Comparison of ENCODE assay signal across 1 cellular context in genomic region chr18:41126541-41127235, GRCh38.
TF ChIP-seq lines count a peak whose summit lies in the region.

No MANE protein-coding gene starts in this region.

TF ChIP-seq in GM23338, 12 proteins besides CTCF, POLR2A, EP300 and RAD21 (continued from another document):
- TF ChIP-seq, protein P1, sequence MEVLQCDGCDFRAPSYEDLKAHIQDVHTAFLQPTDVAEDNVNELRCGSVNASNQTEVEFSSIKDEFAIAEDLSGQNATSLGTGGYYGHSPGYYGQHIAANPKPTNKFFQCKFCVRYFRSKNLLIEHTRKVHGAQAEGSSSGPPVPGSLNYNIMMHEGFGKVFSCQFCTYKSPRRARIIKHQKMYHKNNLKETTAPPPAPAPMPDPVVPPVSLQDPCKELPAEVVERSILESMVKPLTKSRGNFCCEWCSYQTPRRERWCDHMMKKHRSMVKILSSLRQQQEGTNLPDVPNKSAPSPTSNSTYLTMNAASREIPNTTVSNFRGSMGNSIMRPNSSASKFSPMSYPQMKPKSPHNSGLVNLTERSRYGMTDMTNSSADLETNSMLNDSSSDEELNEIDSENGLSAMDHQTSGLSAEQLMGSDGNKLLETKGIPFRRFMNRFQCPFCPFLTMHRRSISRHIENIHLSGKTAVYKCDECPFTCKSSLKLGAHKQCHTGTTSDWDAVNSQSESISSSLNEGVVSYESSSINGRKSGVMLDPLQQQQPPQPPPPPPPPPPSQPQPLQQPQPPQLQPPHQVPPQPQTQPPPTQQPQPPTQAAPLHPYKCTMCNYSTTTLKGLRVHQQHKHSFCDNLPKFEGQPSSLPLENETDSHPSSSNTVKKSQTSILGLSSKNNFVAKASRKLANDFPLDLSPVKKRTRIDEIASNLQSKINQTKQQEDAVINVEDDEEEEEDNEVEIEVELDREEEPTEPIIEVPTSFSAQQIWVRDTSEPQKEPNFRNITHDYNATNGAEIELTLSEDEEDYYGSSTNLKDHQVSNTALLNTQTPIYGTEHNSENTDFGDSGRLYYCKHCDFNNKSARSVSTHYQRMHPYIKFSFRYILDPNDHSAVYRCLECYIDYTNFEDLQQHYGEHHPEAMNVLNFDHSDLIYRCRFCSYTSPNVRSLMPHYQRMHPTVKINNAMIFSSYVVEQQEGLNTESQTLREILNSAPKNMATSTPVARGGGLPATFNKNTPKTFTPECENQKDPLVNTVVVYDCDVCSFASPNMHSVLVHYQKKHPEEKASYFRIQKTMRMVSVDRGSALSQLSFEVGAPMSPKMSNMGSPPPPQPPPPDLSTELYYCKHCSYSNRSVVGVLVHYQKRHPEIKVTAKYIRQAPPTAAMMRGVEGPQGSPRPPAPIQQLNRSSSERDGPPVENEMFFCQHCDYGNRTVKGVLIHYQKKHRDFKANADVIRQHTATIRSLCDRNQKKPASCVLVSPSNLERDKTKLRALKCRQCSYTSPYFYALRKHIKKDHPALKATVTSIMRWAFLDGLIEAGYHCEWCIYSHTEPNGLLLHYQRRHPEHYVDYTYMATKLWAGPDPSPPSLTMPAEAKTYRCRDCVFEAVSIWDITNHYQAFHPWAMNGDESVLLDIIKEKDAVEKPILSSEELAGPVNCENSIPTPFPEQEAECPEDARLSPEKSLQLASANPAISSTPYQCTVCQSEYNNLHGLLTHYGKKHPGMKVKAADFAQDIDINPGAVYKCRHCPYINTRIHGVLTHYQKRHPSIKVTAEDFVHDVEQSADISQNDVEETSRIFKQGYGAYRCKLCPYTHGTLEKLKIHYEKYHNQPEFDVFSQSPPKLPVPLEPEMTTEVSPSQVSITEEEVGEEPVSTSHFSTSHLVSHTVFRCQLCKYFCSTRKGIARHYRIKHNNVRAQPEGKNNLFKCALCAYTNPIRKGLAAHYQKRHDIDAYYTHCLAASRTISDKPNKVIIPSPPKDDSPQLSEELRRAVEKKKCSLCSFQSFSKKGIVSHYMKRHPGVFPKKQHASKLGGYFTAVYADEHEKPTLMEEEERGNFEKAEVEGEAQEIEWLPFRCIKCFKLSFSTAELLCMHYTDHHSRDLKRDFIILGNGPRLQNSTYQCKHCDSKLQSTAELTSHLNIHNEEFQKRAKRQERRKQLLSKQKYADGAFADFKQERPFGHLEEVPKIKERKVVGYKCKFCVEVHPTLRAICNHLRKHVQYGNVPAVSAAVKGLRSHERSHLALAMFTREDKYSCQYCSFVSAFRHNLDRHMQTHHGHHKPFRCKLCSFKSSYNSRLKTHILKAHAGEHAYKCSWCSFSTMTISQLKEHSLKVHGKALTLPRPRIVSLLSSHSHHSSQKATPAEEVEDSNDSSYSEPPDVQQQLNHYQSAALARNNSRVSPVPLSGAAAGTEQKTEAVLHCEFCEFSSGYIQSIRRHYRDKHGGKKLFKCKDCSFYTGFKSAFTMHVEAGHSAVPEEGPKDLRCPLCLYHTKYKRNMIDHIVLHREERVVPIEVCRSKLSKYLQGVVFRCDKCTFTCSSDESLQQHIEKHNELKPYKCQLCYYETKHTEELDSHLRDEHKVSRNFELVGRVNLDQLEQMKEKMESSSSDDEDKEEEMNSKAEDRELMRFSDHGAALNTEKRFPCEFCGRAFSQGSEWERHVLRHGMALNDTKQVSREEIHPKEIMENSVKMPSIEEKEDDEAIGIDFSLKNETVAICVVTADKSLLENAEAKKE (CRISPR knock-in tag; IDR thresholded peaks at IDR 0.05), result no peak
- no peak for TF ChIP-seq EZH2 (IDR thresholded peaks at IDR 0.05; ENCODE audit: low read depth, unreplicated experiment)
- TF ChIP-seq CREB1 (CRISPR knock-in tag; IDR thresholded peaks at IDR 0.05; ENCODE audit: low read depth), result no peak
- TF ChIP-seq JUNB (IDR thresholded peaks at IDR 0.05; ENCODE audit: unreplicated experiment), result no peak
- TF ChIP-seq, protein P2, sequence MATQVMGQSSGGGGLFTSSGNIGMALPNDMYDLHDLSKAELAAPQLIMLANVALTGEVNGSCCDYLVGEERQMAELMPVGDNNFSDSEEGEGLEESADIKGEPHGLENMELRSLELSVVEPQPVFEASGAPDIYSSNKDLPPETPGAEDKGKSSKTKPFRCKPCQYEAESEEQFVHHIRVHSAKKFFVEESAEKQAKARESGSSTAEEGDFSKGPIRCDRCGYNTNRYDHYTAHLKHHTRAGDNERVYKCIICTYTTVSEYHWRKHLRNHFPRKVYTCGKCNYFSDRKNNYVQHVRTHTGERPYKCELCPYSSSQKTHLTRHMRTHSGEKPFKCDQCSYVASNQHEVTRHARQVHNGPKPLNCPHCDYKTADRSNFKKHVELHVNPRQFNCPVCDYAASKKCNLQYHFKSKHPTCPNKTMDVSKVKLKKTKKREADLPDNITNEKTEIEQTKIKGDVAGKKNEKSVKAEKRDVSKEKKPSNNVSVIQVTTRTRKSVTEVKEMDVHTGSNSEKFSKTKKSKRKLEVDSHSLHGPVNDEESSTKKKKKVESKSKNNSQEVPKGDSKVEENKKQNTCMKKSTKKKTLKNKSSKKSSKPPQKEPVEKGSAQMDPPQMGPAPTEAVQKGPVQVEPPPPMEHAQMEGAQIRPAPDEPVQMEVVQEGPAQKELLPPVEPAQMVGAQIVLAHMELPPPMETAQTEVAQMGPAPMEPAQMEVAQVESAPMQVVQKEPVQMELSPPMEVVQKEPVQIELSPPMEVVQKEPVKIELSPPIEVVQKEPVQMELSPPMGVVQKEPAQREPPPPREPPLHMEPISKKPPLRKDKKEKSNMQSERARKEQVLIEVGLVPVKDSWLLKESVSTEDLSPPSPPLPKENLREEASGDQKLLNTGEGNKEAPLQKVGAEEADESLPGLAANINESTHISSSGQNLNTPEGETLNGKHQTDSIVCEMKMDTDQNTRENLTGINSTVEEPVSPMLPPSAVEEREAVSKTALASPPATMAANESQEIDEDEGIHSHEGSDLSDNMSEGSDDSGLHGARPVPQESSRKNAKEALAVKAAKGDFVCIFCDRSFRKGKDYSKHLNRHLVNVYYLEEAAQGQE (IDR thresholded peaks at IDR 0.05; ENCODE audit: unreplicated experiment), result no peak
- TF ChIP-seq NANOG (IDR thresholded peaks at IDR 0.05; ENCODE audit: borderline replicate concordance), result no peak
- no peak for TF ChIP-seq ZNF331 (CRISPR knock-in tag; IDR thresholded peaks at IDR 0.05; ENCODE audit: low read depth)
- TF ChIP-seq EZH2phosphoT487 (IDR thresholded peaks at IDR 0.05; ENCODE audit: unreplicated experiment), result no peak
